25 cellular contexts compared by ENCODE assay signal in genomic region chr4:159131564-159131963, GRCh38.
"Had no signal": no experiment of that assay in that cellular context is flagged by ENCODE, and none has a peak within 500 bp of the region (broad histone marks: within the 10 kb centered on the region; RNA-seq: fewer than 3 reads in every experiment).

No MANE protein-coding gene starts in this region.

- DNase-seq: activated CD4-positive, alpha-beta T cell treated with anti-CD3 and anti-CD28 coated beads for 4 hours; activated CD8-positive, alpha-beta memory T cell treated with anti-CD3 and anti-CD28 coated beads, Interleukin-2, amount 50 U/mL, for 48 hours; activated CD8-positive, alpha-beta T cell treated with anti-CD3 and anti-CD28 coated beads, Interleukin-2, amount 10 ng/mL, durations not matched to agents 7 days and 5 days; activated naive CD4-positive, alpha-beta T cell treated with anti-CD3 and anti-CD28 coated beads, Interleukin-2, amount 50 U/mL, for 16 hours; activated naive CD8-positive, alpha-beta T cell treated with anti-CD3 and anti-CD28 coated beads, Interleukin-2, amount 10 ng/mL, durations not matched to agents 7 days and 5 days; activated T-cell treated with anti-CD3 and anti-CD28 coated beads, Interleukin-2, amount 50 U/mL, for 1 hour; adrenal gland; anterior cingulate cortex; cerebellar nuclear complex; NCI-H1105; NCI-H1436; NCI-H187 treated with DMSO at 0.1 percent for 48 hours; NCI-H2081 treated with DMSO at 0.1 percent for 48 hours; NCI-H2227 treated with DMSO at 0.1 percent for 48 hours; NCI-H446 treated with DMSO at 0.1 percent for 48 hours; NCI-H524 treated with DMSO at 0.1 percent for 48 hours; NCI-H748 treated with DMSO at 0.1 percent for 48 hours; Peyer's patch; Right ventricle myocardium superior; SJCRH30; SK-N-SH; T-helper 1 cell; WERI-Rb-1 had no signal

- H3K27me3 ChIP-seq: adrenal gland, Peyer's patch, SJCRH30 had no signal

- H3K9me3 ChIP-seq: adrenal gland, Peyer's patch, SJCRH30, SK-N-SH had no signal

- H3K9ac ChIP-seq: SK-N-SH had no signal

- H3K9me3 Mint-ChIP-seq: activated naive CD8-positive, alpha-beta T cell treated with anti-CD3 and anti-CD28 coated beads, Interleukin-2, amount 10 ng/mL, durations not matched to agents 7 days and 5 days had no signal

- H3K36me3 Mint-ChIP-seq: activated naive CD8-positive, alpha-beta T cell treated with anti-CD3 and anti-CD28 coated beads, Interleukin-2, amount 10 ng/mL, durations not matched to agents 7 days and 5 days had no signal

- H3K4me3 Mint-ChIP-seq: activated CD8-positive, alpha-beta T cell treated with anti-CD3 and anti-CD28 coated beads, Interleukin-2, amount 10 ng/mL, durations not matched to agents 7 days and 5 days; activated naive CD8-positive, alpha-beta T cell treated with anti-CD3 and anti-CD28 coated beads, Interleukin-2, amount 10 ng/mL, durations not matched to agents 7 days and 5 days had no signal

- H3K36me3 ChIP-seq: adrenal gland, Peyer's patch, SJCRH30, WERI-Rb-1 had no signal

- H3K27ac ChIP-seq: adrenal gland, Peyer's patch, RWPE1, SJCRH30, WERI-Rb-1 had no signal

- H3K27ac Mint-ChIP-seq: activated CD8-positive, alpha-beta T cell treated with anti-CD3 and anti-CD28 coated beads, Interleukin-2, amount 10 ng/mL, durations not matched to agents 7 days and 5 days; activated naive CD8-positive, alpha-beta T cell treated with anti-CD3 and anti-CD28 coated beads, Interleukin-2, amount 10 ng/mL, durations not matched to agents 7 days and 5 days had no signal

- H3K4me1 ChIP-seq: adrenal gland, Peyer's patch, SJCRH30 had no signal

- H3K4me3 ChIP-seq: adrenal gland, Peyer's patch, SJCRH30 had no signal

- H3K27me3 Mint-ChIP-seq: activated naive CD8-positive, alpha-beta T cell treated with anti-CD3 and anti-CD28 coated beads, Interleukin-2, amount 10 ng/mL, durations not matched to agents 7 days and 5 days had no signal

- H3K9me2 ChIP-seq: SK-N-SH had no signal

- H3K4me2 ChIP-seq: SK-N-SH had no signal

- ATAC-seq: activated CD4-positive, CD25-positive, alpha-beta regulatory T cell treated with anti-CD3 and anti-CD28 coated beads, Interleukin-2, amount 50 U/mL, for 24 hours; activated CD8-positive, alpha-beta T cell treated with anti-CD3 and anti-CD28 coated beads, Interleukin-2, amount 10 ng/mL, durations not matched to agents 7 days and 5 days had no signal
